In genomic region chr19:49475995-49476880, GRCh38 we compare ENCODE assay signal across 6 cellular contexts. TPM values are rescaled to one million over a fixed set of nuclear protein-coding genes. Genes with fewer than 3 reads are reported as not detected.
DNase-seq lines count a peak whose midpoint lies in the region; ATAC-seq and TF ChIP-seq lines count a peak whose summit lies in the region.

No MANE protein-coding gene starts in this region.

- no peak for TF ChIP-seq POLR2A in stomach (IDR thresholded peaks at IDR 0.05)

- H3K27me3 ChIP-seq in stomach: no peaks in the 10 kb centered on the region

- H3K4me1 Mint-ChIP-seq in HFFc6 (ENCODE audit: low read depth): peaks cover 29% of the 10 kb centered on the region

- H3K27ac Mint-ChIP-seq in HFFc6: no peak overlapping the region

- TF ChIP-seq CTCF in HFFc6 (IDR thresholded peaks at IDR 0.05) (peak; percentile 54), fibroblast of villous mesenchyme (IDR thresholded peaks at IDR 0.05; ENCODE audit: insufficient read depth, low read depth, low read length) (peak; percentile 65), stomach (IDR thresholded peaks at IDR 0.05) (peak in 3 of 7 experiments; percentile 21 to 29 (median 23))

- no peaks in the 10 kb centered on the region; the same call in 1 of the 2 replicates for H3K27me3 Mint-ChIP-seq in HFFc6 (ENCODE audit: insufficient read depth)

- peak overlapping the region in 4 of 5 donors; percentile 85 to 92 (median 88) for H3K27ac ChIP-seq in stomach

- H3K36me3 Mint-ChIP-seq in HFFc6 (ENCODE audit: low read depth): no peaks in the 10 kb centered on the region

- H3K4me3 ChIP-seq in fibroblast of villous mesenchyme (ENCODE audit: low read depth, low read length) (no peak overlapping the region), stomach (peak overlapping the region in 1 of 4 donors; percentile 70)

- no peaks in the 10 kb centered on the region for H3K9me3 ChIP-seq in stomach

- peaks cover 0 to 6% (median 4%) of the 10 kb centered on the region in 4 donors for H3K36me3 ChIP-seq in stomach

- peaks cover 6 to 48% (median 35%) of the 10 kb centered on the region in 4 donors for H3K4me1 ChIP-seq in stomach

- no peaks in the 10 kb centered on the region for H3K9me3 Mint-ChIP-seq in HFFc6

- intact Hi-C loops in stomach (cut with DNase I; ENCODE audit: low total_unique reads): no loop called here

- 41 to 58% (median 47%) methylated on average over 24 to 27 of the region's 27 CpGs for WGBS in stomach, 5 donors

- no peak for ATAC-seq in GM21529 (IDR thresholded peaks at IDR 0.05; ENCODE audit: unreplicated experiment)

- DNase-seq in HFFc6: no peak
- peak; percentile 72 for DNase-seq in activated CD4-positive, CD25-positive, alpha-beta regulatory T cell treated with anti-CD3 and anti-CD28 coated beads, Interleukin-2, amount 50 U/mL, for 72 hours
- no peak for DNase-seq in fibroblast of villous mesenchyme (ENCODE audit: low read depth)
- no peak for DNase-seq in stomach
- DNase-seq in HCEC 1CT: no peak

- 0 out of 2 replicates have a peak overlapping the region, but pooled peaks have one; percentile 15 for H3K4me3 Mint-ChIP-seq in HFFc6

- no peak for TF ChIP-seq EP300 in stomach (IDR thresholded peaks at IDR 0.05)

RNA-seq across cellular contexts. Expression of gene FLT3LG, which starts 2.2 kb away (rescaled TPM):
- 10 to 100 TPM in 2 of 6 experiments, 1 to 10 TPM in 4; 4.9 to 12.5 (median 9.4) TPM for total RNA-seq in HFFc6 (2021; fragmentation: NEBNext Ultra II Directional; extraction: Animal tissue kit (Norgen Biotek cat#: 25700))
- total RNA-seq in fibroblast of villous mesenchyme (2.6 and 4.8 TPM in 2 replicates), stomach (1 to 10 TPM in 2 of 5 donors, not detected in 3; 1.3 to 8.3 TPM)
- 10 to 100 TPM; 11.0 to 14.5 (median 11.8) TPM for polyA plus RNA-seq in stomach

RNA-seq across cellular contexts. Expression of gene RPL13A, which starts 11.2 kb away (rescaled TPM):
- total RNA-seq in HFFc6 (2021; fragmentation: NEBNext Ultra II Directional; extraction: Animal tissue kit (Norgen Biotek cat#: 25700)): 1,000 to 10,000 TPM; 2,015 to 2,373 (median 2,179) TPM
- total RNA-seq in fibroblast of villous mesenchyme (1,887 and 2,774 TPM in 2 replicates), stomach (1,000 to 10,000 TPM; 2,540 to 5,817 (median 2,738) TPM)
- polyA plus RNA-seq in stomach: 1,000 to 10,000 TPM; 3,482 to 5,177 (median 4,220) TPM

RNA-seq across cellular contexts. Expression of gene RPS11, which starts 20.0 kb away (rescaled TPM):
- total RNA-seq in HFFc6 (2021; fragmentation: NEBNext Ultra II Directional; extraction: Animal tissue kit (Norgen Biotek cat#: 25700)): 1,000 to 10,000 TPM; 1,343 to 1,545 (median 1,429) TPM
- total RNA-seq in fibroblast of villous mesenchyme: 1,679 and 1,912 TPM in 2 replicates
- total RNA-seq in stomach: 1,000 to 10,000 TPM in 4 of 5 donors, 100 to 1,000 TPM in 1; 581 to 4,374 (median 2,993) TPM
- polyA plus RNA-seq in stomach: 1,000 to 10,000 TPM; 5,306 to 7,461 (median 5,501) TPM

RNA-seq across cellular contexts. Expression of gene ALDH16A1, which starts 23.2 kb away (rescaled TPM):
- total RNA-seq in HFFc6 (2021; fragmentation: NEBNext Ultra II Directional; extraction: Animal tissue kit (Norgen Biotek cat#: 25700)): 10 to 100 TPM; 13.9 to 23.0 (median 19.8) TPM
- 17.7 and 40.6 TPM in 2 replicates for total RNA-seq in fibroblast of villous mesenchyme
- 100 to 1,000 TPM in 1 of 5 donors, 10 to 100 TPM in 4; 27.9 to 198 (median 42.6) TPM for total RNA-seq in stomach
- 10 to 100 TPM; 32.2 to 43.1 (median 42.5) TPM for polyA plus RNA-seq in stomach

RNA-seq across cellular contexts. Expression of gene PIH1D1, which starts 24.6 kb away (rescaled TPM):
- total RNA-seq in HFFc6 (2021; fragmentation: NEBNext Ultra II Directional; extraction: Animal tissue kit (Norgen Biotek cat#: 25700)): 10 to 100 TPM; 55.8 to 65.6 (median 57.5) TPM
- 91.1 and 107 TPM in 2 replicates for total RNA-seq in fibroblast of villous mesenchyme
- 100 to 1,000 TPM in 1 of 5 donors, 10 to 100 TPM in 4; 58.9 to 193 (median 70.7) TPM for total RNA-seq in stomach
- 100 to 1,000 TPM in 2 of 3 donors, 10 to 100 TPM in 1; 94.5 to 110 (median 108) TPM for polyA plus RNA-seq in stomach
